ENCODE assay signal across 8 cellular contexts in genomic region chr20:49915380-49916145, GRCh38. TPM values are rescaled to one million over a fixed set of nuclear protein-coding genes. Genes with fewer than 3 reads are reported as not detected.
A peak's percentile ranks its signal among the peaks of the same experiment; 100 is the strongest.
DNase-seq lines count a peak whose midpoint lies in the region; ATAC-seq and TF ChIP-seq lines count a peak whose summit lies in the region.

A gene with protein sequence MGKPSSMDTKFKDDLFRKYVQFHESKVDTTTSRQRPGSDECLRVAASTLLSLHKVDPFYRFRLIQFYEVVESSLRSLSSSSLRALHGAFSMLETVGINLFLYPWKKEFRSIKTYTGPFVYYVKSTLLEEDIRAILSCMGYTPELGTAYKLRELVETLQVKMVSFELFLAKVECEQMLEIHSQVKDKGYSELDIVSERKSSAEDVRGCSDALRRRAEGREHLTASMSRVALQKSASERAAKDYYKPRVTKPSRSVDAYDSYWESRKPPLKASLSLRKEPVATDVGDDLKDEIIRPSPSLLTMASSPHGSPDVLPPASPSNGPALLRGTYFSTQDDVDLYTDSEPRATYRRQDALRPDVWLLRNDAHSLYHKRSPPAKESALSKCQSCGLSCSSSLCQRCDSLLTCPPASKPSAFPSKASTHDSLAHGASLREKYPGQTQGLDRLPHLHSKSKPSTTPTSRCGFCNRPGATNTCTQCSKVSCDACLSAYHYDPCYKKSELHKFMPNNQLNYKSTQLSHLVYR (minus strand): TSS chr20:49915529. CDS start chr20:49908490, 7,039 bp downstream.

- H3K4me3 ChIP-seq in fibroblast of villous mesenchyme (ENCODE audit: low read depth, low read length) (peak within 1 kb of the TSS; percentile 83), neural cell (ENCODE audit: low read length) (peak within 1 kb of the TSS; percentile 88)

- TF ChIP-seq EP300 in neural cell (conservative IDR thresholded peaks at IDR 0.05; ENCODE audit: poor library complexity, severe bottlenecking): peak; percentile 64

- H3K27ac Mint-ChIP-seq in stimulated activated naive CD8-positive, alpha-beta T cell treated with anti-CD3 and anti-CD28 coated beads, Interleukin-15, amount 100 ng/mL, for 72 hours: peak within 1 kb of the TSS; percentile 100

- TF ChIP-seq CTCF in fibroblast of villous mesenchyme (IDR thresholded peaks at IDR 0.05; ENCODE audit: insufficient read depth, low read depth, low read length) (no peak), neural cell (IDR thresholded peaks at IDR 0.05; ENCODE audit: poor library complexity, severe bottlenecking) (no peak)

- no peaks in the 10 kb centered on the region for H3K27me3 ChIP-seq in neural cell (ENCODE audit: insufficient read depth, low read depth, low read length)

- H3K27me3 Mint-ChIP-seq in stimulated activated naive CD8-positive, alpha-beta T cell treated with anti-CD3 and anti-CD28 coated beads, Interleukin-15, amount 100 ng/mL, for 72 hours: no peaks in the 10 kb centered on the region

- no peaks in the 10 kb centered on the region for H3K36me3 ChIP-seq in neural cell (ENCODE audit: insufficient read depth, low read length)

- peak; percentile 8 for TF ChIP-seq RAD21 in neural cell (conservative IDR thresholded peaks at IDR 0.05)

- H3K9me3 ChIP-seq in neural cell (ENCODE audit: low read length): no peaks in the 10 kb centered on the region

- peaks cover 36% of the 10 kb centered on the region for H3K79me2 ChIP-seq in neural cell (replicated peaks; ENCODE audit: insufficient read depth, low read length)

- peak; percentile 96 for DNase-seq in EL
- DNase-seq in H4 (ENCODE audit: low spot score): peak; percentile 93
- DNase-seq in LoVo (ENCODE audit: low spot score): peak; percentile 91
- peak; percentile 82 for DNase-seq in activated effector memory CD4-positive, alpha-beta T cell treated with Interleukin-2 at 50 U/mL for 16 hours
- peak; percentile 97 for DNase-seq in fibroblast of villous mesenchyme (ENCODE audit: low read depth)
- peak; percentile 89 to 93 for DNase-seq in stimulated activated naive CD8-positive, alpha-beta T cell treated with anti-CD3 and anti-CD28 coated beads, Interleukin-15, amount 100 ng/mL, for 72 hours

- H3F3A ChIP-seq in neural cell (ENCODE audit: insufficient read depth, low read length, poor library complexity, severe bottlenecking): no peaks in the 10 kb centered on the region

- H3K4me1 Mint-ChIP-seq in stimulated activated naive CD8-positive, alpha-beta T cell treated with anti-CD3 and anti-CD28 coated beads, Interleukin-15, amount 100 ng/mL, for 72 hours: peaks cover 41% of the 10 kb centered on the region

- H2AFZ ChIP-seq in neural cell (ENCODE audit: low read depth, low read length): peak within 1 kb of the TSS; percentile 94

- H3K27ac ChIP-seq in neural cell (ENCODE audit: low read length): peak within 1 kb of the TSS; percentile 99

- H3K9me2 ChIP-seq in neural cell (ENCODE audit: insufficient read depth, low read length): no peaks in the 10 kb centered on the region

- TF ChIP-seq POLR2A in Raji (IDR thresholded peaks at IDR 0.05; ENCODE audit: insufficient read depth, low read depth, low read length): peak; percentile 50

- ATAC-seq in stimulated activated naive CD8-positive, alpha-beta T cell treated with anti-CD3 and anti-CD28 coated beads, Interleukin-15, amount 100 ng/mL, for 72 hours: peak; percentile 93

- H3K9me3 Mint-ChIP-seq in stimulated activated naive CD8-positive, alpha-beta T cell treated with anti-CD3 and anti-CD28 coated beads, Interleukin-15, amount 100 ng/mL, for 72 hours: no peaks in the 10 kb centered on the region

- peak within 1 kb of the TSS; percentile 83 for H3K4me2 ChIP-seq in neural cell (ENCODE audit: low read length)

- peak within 1 kb of the TSS; percentile 92 to 99 for H3K4me3 Mint-ChIP-seq in stimulated activated naive CD8-positive, alpha-beta T cell treated with anti-CD3 and anti-CD28 coated beads, Interleukin-15, amount 100 ng/mL, for 72 hours

- H3K9ac ChIP-seq in neural cell (ENCODE audit: low read length): peak within 1 kb of the TSS; percentile 96

- H4K20me1 ChIP-seq in neural cell (ENCODE audit: insufficient read depth): no peaks in the 10 kb centered on the region

TF ChIP-seq in neural cell, 6 proteins besides CTCF, POLR2A, EP300 and RAD21:
- TF ChIP-seq TAF1 (IDR thresholded peaks at IDR 0.05; ENCODE audit: low read depth) (peak; percentile 73), POLR2AphosphoS5 (IDR thresholded peaks at IDR 0.05) (peak; percentile 62), EZH2 (IDR thresholded peaks at IDR 0.05; ENCODE audit: borderline replicate concordance, insufficient read depth, low read length, poor library complexity, severe bottlenecking) (no peak), MXI1 (conservative IDR thresholded peaks at IDR 0.05; ENCODE audit: poor library complexity, severe bottlenecking) (peak; percentile 73), SMC3 (conservative IDR thresholded peaks at IDR 0.05; ENCODE audit: poor library complexity) (peak; percentile 22)
- TF ChIP-seq, protein P1, sequence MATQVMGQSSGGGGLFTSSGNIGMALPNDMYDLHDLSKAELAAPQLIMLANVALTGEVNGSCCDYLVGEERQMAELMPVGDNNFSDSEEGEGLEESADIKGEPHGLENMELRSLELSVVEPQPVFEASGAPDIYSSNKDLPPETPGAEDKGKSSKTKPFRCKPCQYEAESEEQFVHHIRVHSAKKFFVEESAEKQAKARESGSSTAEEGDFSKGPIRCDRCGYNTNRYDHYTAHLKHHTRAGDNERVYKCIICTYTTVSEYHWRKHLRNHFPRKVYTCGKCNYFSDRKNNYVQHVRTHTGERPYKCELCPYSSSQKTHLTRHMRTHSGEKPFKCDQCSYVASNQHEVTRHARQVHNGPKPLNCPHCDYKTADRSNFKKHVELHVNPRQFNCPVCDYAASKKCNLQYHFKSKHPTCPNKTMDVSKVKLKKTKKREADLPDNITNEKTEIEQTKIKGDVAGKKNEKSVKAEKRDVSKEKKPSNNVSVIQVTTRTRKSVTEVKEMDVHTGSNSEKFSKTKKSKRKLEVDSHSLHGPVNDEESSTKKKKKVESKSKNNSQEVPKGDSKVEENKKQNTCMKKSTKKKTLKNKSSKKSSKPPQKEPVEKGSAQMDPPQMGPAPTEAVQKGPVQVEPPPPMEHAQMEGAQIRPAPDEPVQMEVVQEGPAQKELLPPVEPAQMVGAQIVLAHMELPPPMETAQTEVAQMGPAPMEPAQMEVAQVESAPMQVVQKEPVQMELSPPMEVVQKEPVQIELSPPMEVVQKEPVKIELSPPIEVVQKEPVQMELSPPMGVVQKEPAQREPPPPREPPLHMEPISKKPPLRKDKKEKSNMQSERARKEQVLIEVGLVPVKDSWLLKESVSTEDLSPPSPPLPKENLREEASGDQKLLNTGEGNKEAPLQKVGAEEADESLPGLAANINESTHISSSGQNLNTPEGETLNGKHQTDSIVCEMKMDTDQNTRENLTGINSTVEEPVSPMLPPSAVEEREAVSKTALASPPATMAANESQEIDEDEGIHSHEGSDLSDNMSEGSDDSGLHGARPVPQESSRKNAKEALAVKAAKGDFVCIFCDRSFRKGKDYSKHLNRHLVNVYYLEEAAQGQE (IDR thresholded peaks at IDR 0.05; ENCODE audit: borderline replicate concordance): peak; percentile 51

RNA-seq across cellular contexts. Expression of the gene that starts here (rescaled TPM):
- total RNA-seq in H4 (2014; rRNA removed; shearing (Covaris generic)): 3.2 and 3.3 TPM in 2 replicates
- 2.6 and 3.9 TPM in 2 replicates for total RNA-seq in fibroblast of villous mesenchyme
- 1.7 and 1.9 TPM in 2 replicates for polyA plus RNA-seq in neural cell
- 2.9 and 3.9 TPM in 2 replicates for polyA minus RNA-seq in neural cell

Comparison
In these comparisons a context has a peak if more than half of its experiments do, and no peak if none do; other contexts are left out.
1. Peak in every context shown above with its lines: DNase-seq, ATAC-seq, H3K4me3 ChIP-seq and H3K27ac ChIP-seq.